15 cellular contexts compared by ENCODE assay signal in the genomic region with DNA sequence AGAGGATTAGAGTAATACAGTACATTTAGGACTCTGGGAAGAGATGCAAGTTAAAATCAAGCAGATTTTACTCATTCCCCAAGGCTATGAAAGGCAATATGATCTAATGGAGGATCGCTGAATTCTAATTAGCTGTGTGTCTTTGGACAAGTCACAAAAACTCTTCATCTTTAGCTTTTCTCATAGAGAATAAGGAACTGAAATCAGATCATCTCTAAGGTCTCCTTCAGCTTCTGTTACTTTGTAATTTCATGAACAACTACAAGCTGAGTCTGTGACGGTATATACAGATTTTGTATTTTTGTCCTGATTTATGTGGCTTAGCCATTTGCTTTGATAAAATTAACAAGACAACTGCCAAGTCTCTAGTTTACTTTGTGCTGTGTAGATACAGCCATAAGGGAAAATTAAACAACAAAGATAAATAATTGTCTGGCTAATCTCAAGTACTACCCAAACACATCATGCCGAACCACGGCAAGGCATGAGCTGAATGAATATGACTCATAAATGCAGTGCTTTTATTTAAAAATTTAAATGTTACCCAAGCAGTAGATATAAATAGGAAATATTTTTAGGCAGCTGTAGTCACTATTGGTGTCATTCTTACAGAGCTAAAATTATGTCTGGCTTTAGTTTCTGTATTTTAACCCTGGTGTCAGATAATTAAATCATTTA.
DNase-seq lines count a peak whose midpoint lies in the region; ATAC-seq and FAIRE-seq lines count a peak whose summit lies in the region.
"Had no signal": no experiment of that assay in that cellular context is flagged by ENCODE, and none has a peak within 500 bp of the region (broad histone marks: within the 10 kb centered on the region; RNA-seq: fewer than 3 reads in every experiment).

No MANE protein-coding gene starts in this region.

- no peak overlapping the region for H3K9ac ChIP-seq in endocrine pancreas (ENCODE audit: control insufficient read depth, insufficient read depth, low read length)

- peak; percentile 25 for DNase-seq in NCI-H748 (lab: John Stamatoyannopoulos, UW; ENCODE audit: unreplicated experiment)
- no peak for DNase-seq in cerebellar cortex (ENCODE audit: low spot score)
- no peak for DNase-seq in KBM-7
- no peak for DNase-seq in RCC 7860 (ENCODE audit: low spot score)
- DNase-seq: activated CD4-positive, CD25-positive, alpha-beta regulatory T cell treated with anti-CD3 and anti-CD28 coated beads, Interleukin-2, amount 50 U/mL, for 72 hours; activated CD8-positive, alpha-beta memory T cell treated with anti-CD3 and anti-CD28 coated beads, Interleukin-2, amount 50 U/mL, for 48 hours; activated naive CD8-positive, alpha-beta T cell treated with anti-CD3 and anti-CD28 coated beads, Interleukin-2, amount 10 ng/mL, durations not matched to agents 7 days and 5 days; heart left ventricle; Peyer's patch; posterior cingulate gyrus; stimulated activated CD4-positive, alpha-beta T cell treated with anti-CD3 and anti-CD28 coated beads, Interleukin-12 subunit alpha, Interleukin-12 subunit beta, amount 100 ng/mL, for 4 hours had no signal

- no peaks in the 10 kb centered on the region for H3K36me3 ChIP-seq in ACC112 (ENCODE audit: insufficient read depth, low read length)
- no peaks in the 10 kb centered on the region for H3K36me3 ChIP-seq in endocrine pancreas (ENCODE audit: control insufficient read depth, insufficient read depth, low read length)
- H3K36me3 ChIP-seq: heart left ventricle, Peyer's patch had no signal

- in situ Hi-C loops in KBM-7 (cut with MboI; ENCODE audit: low pct_unique_long_range_greater_than_20kb, low sequenced_read_pairs) = no loop called here

- H3K4me1 ChIP-seq in ACC112 (ENCODE audit: control insufficient read depth, insufficient read depth, low read length, unreplicated experiment) = peaks cover 32% of the 10 kb centered on the region
- peaks cover 8% of the 10 kb centered on the region for H3K4me1 ChIP-seq in endocrine pancreas (ENCODE audit: control insufficient read depth, insufficient read depth, low read length)
- H3K4me1 ChIP-seq: Peyer's patch had no signal

- ATAC-seq in GM19395 (IDR thresholded peaks at IDR 0.05; ENCODE audit: unreplicated experiment) = peak; percentile 69
- no peak for ATAC-seq in GM21423 (IDR thresholded peaks at IDR 0.05; ENCODE audit: unreplicated experiment)
- ATAC-seq: heart left ventricle had no signal

- H3K27me3 ChIP-seq in ACC112 (ENCODE audit: insufficient read depth, low read length) (no peaks in the 10 kb centered on the region), endocrine pancreas (ENCODE audit: control insufficient read depth, insufficient read depth, low read length) (no peaks in the 10 kb centered on the region)
- H3K27me3 ChIP-seq: heart left ventricle, Peyer's patch had no signal

- no peaks in the 10 kb centered on the region for H3K9me3 ChIP-seq in endocrine pancreas (ENCODE audit: control insufficient read depth, low read length)
- H3K9me3 ChIP-seq: Peyer's patch had no signal

- no peak overlapping the region for H3K4me3 ChIP-seq in ACC112 (ENCODE audit: low read depth, low read length)
- H3K4me3 ChIP-seq in endocrine pancreas (ENCODE audit: control insufficient read depth, insufficient read depth, low read length) = peak overlapping the region; percentile 22
- H3K4me3 ChIP-seq: heart left ventricle, Peyer's patch had no signal

- no peaks in the 10 kb centered on the region for H3K79me2 ChIP-seq in ACC112 (ENCODE audit: control insufficient read depth, insufficient read depth, low read length, unreplicated experiment)

- H2AFZ ChIP-seq in ACC112 (ENCODE audit: low read length, unreplicated experiment) = peak overlapping the region; percentile 44

- H3K27ac ChIP-seq in ACC112 (ENCODE audit: low read depth, low read length) = no peak overlapping the region
- H3K27ac ChIP-seq: heart left ventricle, Peyer's patch had no signal

- FAIRE-seq in RCC 7860 (lab: Jason Lieb, UNC) = no peak
